Comparison of ENCODE assay signal across 10 cellular contexts in genomic region chrX:154696328-154697045, GRCh38. TPM values are rescaled to one million over a fixed set of nuclear protein-coding genes. Genes with fewer than 3 reads are reported as not detected.
DNase-seq lines count a peak whose midpoint lies in the region; ATAC-seq lines count a peak whose summit lies in the region.
"Had no signal": no experiment of that assay in that cellular context is flagged by ENCODE, and none has a peak within 500 bp of the region (broad histone marks: within the 10 kb centered on the region; RNA-seq: fewer than 3 reads in every experiment).

No MANE protein-coding gene starts in this region.

- H3K9me3 Mint-ChIP-seq in activated T-helper 1 cell treated with anti-CD3 and anti-CD28 coated beads, Interleukin-12 subunit alpha, Interleukin-12 subunit beta, Interleukin-2, Interleukin-4 antibody, amounts not matched to agents 30 ng/mL and 10 ng/mL and 1 ng/mL, durations not matched to agents 14 hours and 24 hours and 36 hours, result no peaks in the 10 kb centered on the region

- no peak overlapping the region for H3K4me3 Mint-ChIP-seq in activated T-helper 1 cell treated with anti-CD3 and anti-CD28 coated beads, Interleukin-12 subunit alpha, Interleukin-12 subunit beta, Interleukin-2, Interleukin-4 antibody, amounts not matched to agents 30 ng/mL and 10 ng/mL and 1 ng/mL, durations not matched to agents 14 hours and 24 hours and 36 hours

- intact Hi-C loops in activated T-helper 1 cell treated with anti-CD3 and anti-CD28 coated beads, Interleukin-12 subunit alpha, Interleukin-12 subunit beta, Interleukin-2, Interleukin-4 antibody, amounts not matched to agents 30 ng/mL and 10 ng/mL and 1 ng/mL, durations not matched to agents 14 hours and 24 hours and 36 hours (cut with micrococcal nuclease), result loop anchor here (2.0 kb wide), 1 partner anchor 16 kb away; no protein-coding TSS in a partner anchor
- intact Hi-C loops in right cardiac atrium (cut with DNase I), result no loop called here

- H3K4me1 ChIP-seq in right cardiac atrium (ENCODE audit: control insufficient read depth, insufficient read depth, low read length), result peaks cover 2% of the 10 kb centered on the region

- no peaks in the 10 kb centered on the region for H3K9me3 ChIP-seq in right cardiac atrium (ENCODE audit: control insufficient read depth, low read length)
- H3K9me3 ChIP-seq: neutrophil had no signal

- 40% methylated on average over 3 of the region's 3 CpGs for WGBS in right cardiac atrium

- no peaks in the 10 kb centered on the region for H3K27me3 Mint-ChIP-seq in activated T-helper 1 cell treated with anti-CD3 and anti-CD28 coated beads, Interleukin-12 subunit alpha, Interleukin-12 subunit beta, Interleukin-2, Interleukin-4 antibody, amounts not matched to agents 30 ng/mL and 10 ng/mL and 1 ng/mL, durations not matched to agents 14 hours and 24 hours and 36 hours (ENCODE audit: insufficient read depth)

- H3K27me3 ChIP-seq in right cardiac atrium (ENCODE audit: control insufficient read depth, insufficient read depth), result no peaks in the 10 kb centered on the region
- H3K27me3 ChIP-seq: neutrophil had no signal

- peaks cover 51% of the 10 kb centered on the region for H3K36me3 Mint-ChIP-seq in activated T-helper 1 cell treated with anti-CD3 and anti-CD28 coated beads, Interleukin-12 subunit alpha, Interleukin-12 subunit beta, Interleukin-2, Interleukin-4 antibody, amounts not matched to agents 30 ng/mL and 10 ng/mL and 1 ng/mL, durations not matched to agents 14 hours and 24 hours and 36 hours (ENCODE audit: low read depth)

- peak overlapping the region; percentile 67 for H3K27ac Mint-ChIP-seq in activated T-helper 1 cell treated with anti-CD3 and anti-CD28 coated beads, Interleukin-12 subunit alpha, Interleukin-12 subunit beta, Interleukin-2, Interleukin-4 antibody, amounts not matched to agents 30 ng/mL and 10 ng/mL and 1 ng/mL, durations not matched to agents 14 hours and 24 hours and 36 hours

- ATAC-seq in right cardiac atrium, result peak; percentile 45 to 74
- ATAC-seq in HG03439 (IDR thresholded peaks at IDR 0.05; ENCODE audit: unreplicated experiment), result no peak
- no peak for ATAC-seq in GM18907 (IDR thresholded peaks at IDR 0.05; ENCODE audit: unreplicated experiment)

- peak; percentile 82 for DNase-seq in AG08395 (ENCODE audit: low spot score)
- DNase-seq in GM03348 (ENCODE audit: low spot score), result peak; percentile 72
- no peak for DNase-seq in activated T-helper 1 cell treated with anti-CD3 and anti-CD28 coated beads, Interleukin-12 subunit alpha, Interleukin-12 subunit beta, Interleukin-2, Interleukin-4 antibody, amounts not matched to agents 30 ng/mL and 10 ng/mL and 1 ng/mL, durations not matched to agents 14 hours and 24 hours and 36 hours (ENCODE audit: low spot score)
- no peak for DNase-seq in right cardiac atrium
- no peak for DNase-seq in NCI-H2171 treated with DMSO at 0.1 percent for 48 hours (lab: John Stamatoyannopoulos, UW)
- DNase-seq in retina, result no peak

- no peak overlapping the region for H3K4me3 ChIP-seq in right cardiac atrium (ENCODE audit: low read length)

- H3K4me1 Mint-ChIP-seq in activated T-helper 1 cell treated with anti-CD3 and anti-CD28 coated beads, Interleukin-12 subunit alpha, Interleukin-12 subunit beta, Interleukin-2, Interleukin-4 antibody, amounts not matched to agents 30 ng/mL and 10 ng/mL and 1 ng/mL, durations not matched to agents 14 hours and 24 hours and 36 hours (ENCODE audit: low read depth), result peaks cover 34% of the 10 kb centered on the region

- no peak overlapping the region for H3K27ac ChIP-seq in right cardiac atrium (ENCODE audit: low read length)
- H3K27ac ChIP-seq: neutrophil had no signal

RNA-seq across cellular contexts. Expression of gene CTAG2, which starts 43.1 kb away (rescaled TPM):
- total RNA-seq in activated T-helper 1 cell treated with anti-CD3 and anti-CD28 coated beads, Interleukin-12 subunit alpha, Interleukin-12 subunit beta, Interleukin-2, Interleukin-4 antibody, amounts not matched to agents 30 ng/mL and 10 ng/mL and 1 ng/mL, durations not matched to agents 14 hours and 24 hours and 36 hours, result not detected in 2 replicates
- not detected for total RNA-seq in right cardiac atrium
- polyA plus RNA-seq in right cardiac atrium, result not detected
- total RNA-seq: urinary bladder had no signal
- polyA plus RNA-seq: urinary bladder had no signal

RNA-seq across cellular contexts. Expression of gene GAB3, which starts 54.4 kb away (rescaled TPM):
- total RNA-seq in activated T-helper 1 cell treated with anti-CD3 and anti-CD28 coated beads, Interleukin-12 subunit alpha, Interleukin-12 subunit beta, Interleukin-2, Interleukin-4 antibody, amounts not matched to agents 30 ng/mL and 10 ng/mL and 1 ng/mL, durations not matched to agents 14 hours and 24 hours and 36 hours, result 5.1 TPM in 2 replicates
- 10 to 100 TPM in 3 of 4 donors, 1 to 10 TPM in 1; 7.8 to 14.4 (median 11.4) TPM for total RNA-seq in right cardiac atrium
- 4.7 TPM for polyA plus RNA-seq in right cardiac atrium

Comparison
In these comparisons a context has a peak if more than half of its experiments do, and no peak if none do; other contexts are left out.
1. DNase-seq: peak in AG08395 (single experiment) and GM03348 (single experiment); none in activated T-helper 1 cell treated with anti-CD3 and anti-CD28 coated beads, Interleukin-12 subunit alpha, Interleukin-12 subunit beta, Interleukin-2, Interleukin-4 antibody, amounts not matched to agents 30 ng/mL and 10 ng/mL and 1 ng/mL, durations not matched to agents 14 hours and 24 hours and 36 hours (single experiment), right cardiac atrium (0 of 3), NCI-H2171 treated with DMSO at 0.1 percent for 48 hours (single experiment) and retina (single experiment).
2. ATAC-seq: peak in right cardiac atrium (2 of 2); none in HG03439 (single experiment) and GM18907 (single experiment).